18 cellular contexts compared by ENCODE assay signal in the genomic region with DNA sequence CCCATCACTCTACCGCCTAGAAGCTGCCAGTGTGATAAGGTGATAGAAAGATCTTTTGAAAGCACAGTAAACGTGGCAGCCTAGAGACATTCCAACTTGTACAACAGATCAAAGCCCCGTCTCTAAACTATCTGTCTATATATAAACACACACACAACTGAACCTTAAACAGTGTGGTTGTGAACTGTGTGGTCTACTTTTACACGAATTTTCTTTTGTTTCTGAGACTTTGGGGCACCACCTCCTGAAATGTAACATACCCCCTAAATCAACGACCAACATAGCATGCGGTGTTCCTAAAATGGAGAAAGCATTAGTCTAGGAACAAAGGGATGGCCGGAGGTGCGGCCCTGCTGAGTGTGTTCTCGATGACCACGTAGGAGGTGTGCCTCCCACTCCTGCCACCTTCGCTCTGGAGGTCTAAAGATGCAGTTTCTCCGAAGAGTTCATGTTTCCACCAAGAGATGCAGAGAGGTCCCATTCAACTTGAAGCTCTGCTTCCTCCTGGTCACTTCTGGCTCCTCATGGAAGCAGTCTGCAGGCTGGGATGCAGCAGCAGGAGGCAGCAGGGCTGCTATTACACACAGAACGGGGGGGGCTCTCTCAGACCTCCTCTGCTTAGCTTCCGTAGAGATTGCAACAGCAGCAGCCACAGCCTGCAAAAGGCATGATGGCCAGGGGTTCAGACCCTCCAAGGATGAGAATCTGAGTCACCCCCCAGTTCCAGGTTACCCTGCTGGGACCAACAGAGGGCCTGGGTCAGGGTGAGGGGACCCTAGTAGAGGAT.
"Had no signal": no experiment of that assay in that cellular context is flagged by ENCODE, and none has a peak within 500 bp of the region (broad histone marks: within the 10 kb centered on the region; RNA-seq: fewer than 3 reads in every experiment).

No MANE protein-coding gene starts in this region.

- H3K9me3 Mint-ChIP-seq: activated naive CD8-positive, alpha-beta T cell treated with anti-CD3 and anti-CD28 coated beads for 36 hours had no signal

- H3K27me3 ChIP-seq: transverse colon had no signal

- DNase-seq: activated CD4-positive, alpha-beta T cell treated with anti-CD3 and anti-CD28 coated beads, Interleukin-2, amount 50 U/mL, for 1 hour; activated naive CD8-positive, alpha-beta T cell treated with anti-CD3 and anti-CD28 coated beads for 36 hours; anterior cingulate cortex; esophagus squamous epithelium; left colon; naive thymus-derived CD4-positive, alpha-beta T cell; nucleus accumbens; right cardiac atrium; stimulated activated CD4-positive, alpha-beta T cell treated with anti-CD3 and anti-CD28 coated beads, Interleukin-1b, Interleukin-23, amount 100 ng/mL, for 48 hours; stimulated activated naive CD4-positive, alpha-beta T cell; substantia nigra; T-helper 2 cell; transverse colon had no signal

- ATAC-seq: left colon; naive thymus-derived CD4-positive, alpha-beta T cell had no signal

- H3K27ac ChIP-seq: esophagus squamous epithelium, transverse colon had no signal

- H3K4me3 Mint-ChIP-seq: activated naive CD8-positive, alpha-beta T cell treated with anti-CD3 and anti-CD28 coated beads for 36 hours; naive thymus-derived CD4-positive, alpha-beta T cell had no signal

- H3K27ac Mint-ChIP-seq: activated naive CD8-positive, alpha-beta T cell treated with anti-CD3 and anti-CD28 coated beads for 36 hours; progenitor cell of endocrine pancreas had no signal

- H3K36me3 Mint-ChIP-seq: activated naive CD8-positive, alpha-beta T cell treated with anti-CD3 and anti-CD28 coated beads for 36 hours; naive thymus-derived CD4-positive, alpha-beta T cell had no signal

- H3K36me3 ChIP-seq: esophagus squamous epithelium, transverse colon had no signal

- FAIRE-seq: bronchial epithelial cell, colon, TTC549 had no signal

- H3K4me2 ChIP-seq: smooth muscle cell had no signal

- H3K9me3 ChIP-seq: esophagus squamous epithelium, transverse colon had no signal

- H3K4me3 ChIP-seq: esophagus squamous epithelium, smooth muscle cell, transverse colon had no signal
